10 cellular contexts compared by ENCODE assay signal in the genomic region with DNA sequence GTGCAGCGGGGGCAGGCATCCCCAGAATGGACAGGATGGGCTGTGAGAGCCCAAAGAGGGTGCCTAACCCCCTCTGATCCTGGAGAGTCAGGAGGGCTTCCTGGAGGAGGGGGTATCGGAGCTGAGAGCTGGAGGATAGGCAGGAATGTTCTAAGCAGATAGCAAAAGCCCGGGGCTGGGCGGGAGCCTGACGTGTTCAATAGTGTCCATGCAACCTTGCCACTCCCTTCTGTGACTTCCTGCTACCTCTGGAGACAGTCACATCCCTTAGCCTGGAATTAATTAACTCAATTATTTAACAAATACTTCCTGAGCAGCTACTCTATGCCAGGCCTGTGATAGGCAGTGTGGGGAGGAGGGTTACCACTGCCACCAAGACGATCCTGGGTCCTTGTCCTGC. TPM values are rescaled to one million over a fixed set of nuclear protein-coding genes. Genes with fewer than 3 reads are reported as not detected.
A peak's percentile ranks its signal among the peaks of the same experiment; 100 is the strongest.
DNase-seq lines count a peak whose midpoint lies in the region; ATAC-seq, FAIRE-seq and TF ChIP-seq lines count a peak whose summit lies in the region.
"Had no signal": no experiment of that assay in that cellular context is flagged by ENCODE, and none has a peak within 500 bp of the region (broad histone marks: within the 10 kb centered on the region; RNA-seq: fewer than 3 reads in every experiment).

No MANE protein-coding gene starts in this region.

- POLR2A ChIA-PET in HepG2 (lab: Yijun Ruan, JAX): interaction anchor here (1.1 to 1.5 kb wide), 2 partner anchors 52 to 82 kb away, joined by 4 to 21 read pairs; a partner anchor contains a TSS

- FAIRE-seq in HepG2 (lab: Jason Lieb, UNC): no peak
- FAIRE-seq: GM12892, RCC 7860 had no signal

- H3K9me3 ChIP-seq in HepG2 (ENCODE audit: low read length) (no peaks in the 10 kb centered on the region), right lobe of liver (no peaks in the 10 kb centered on the region), esophagus squamous epithelium (no peaks in the 10 kb centered on the region), prostate gland (no peaks in the 10 kb centered on the region), thyroid gland (no peaks in the 10 kb centered on the region)

- WGBS in HepG2 (ENCODE audit: low lambda C conversion rate): 97% methylated on average over 6 of the region's 6 CpGs
- 94% methylated on average over 2 of the region's 6 CpGs for WGBS in right lobe of liver (ENCODE audit: insufficient coverage, low coverage, low lambda C conversion rate, missing lambda C conversion rate)
- WGBS in esophagus squamous epithelium, 2 donors: 54 to 70% methylated on average over 5 of the region's 6 CpGs
- WGBS in prostate gland: 79% methylated on average over 6 of the region's 6 CpGs
- WGBS in thyroid gland, 2 donors: 89 to 99% methylated on average over 6 of the region's 6 CpGs

- H3K4me3 ChIP-seq in HepG2 (replicated peaks in 1 of 3; ENCODE audit: insufficient read depth in 1 of 3, low read depth in 2 of 3, low read length in 3 of 3) (no peak overlapping the region), right lobe of liver (no peak overlapping the region), esophagus squamous epithelium (no peak overlapping the region), prostate gland (no peak overlapping the region), thyroid gland (replicated peaks in 1 of 3) (no peak overlapping the region)

- H2AFZ ChIP-seq in HepG2 (ENCODE audit: low read length): no peak overlapping the region

- intact Hi-C loops in HepG2 (cut with micrococcal nuclease; ENCODE audit: unreplicated experiment): loop anchor here (5.0 kb wide), 2 partner anchors 67 to 82 kb away; no protein-coding TSS in a partner anchor
- intact Hi-C loops in right lobe of liver (cut with DNase I): loop anchor here (5.0 kb wide), 1 partner anchor 82 kb away; no protein-coding TSS in a partner anchor
- intact Hi-C loops in esophagus squamous epithelium (cut with DNase I): loop anchor here (2.0 kb wide), 1 partner anchor 83 kb away; no protein-coding TSS in a partner anchor
- intact Hi-C loops in prostate gland (cut with DNase I): loop anchor here (2.0 kb wide), 1 partner anchor 83 kb away; no protein-coding TSS in a partner anchor
- intact Hi-C loops in thyroid gland (cut with DNase I): loop anchor here (2.0 kb wide), 1 partner anchor 83 kb away; no protein-coding TSS in a partner anchor

- H3K27me3 ChIP-seq in HepG2 (ENCODE audit: control insufficient read depth in 1 of 2, insufficient read depth in 2 of 2, low read length in 2 of 2) (no peaks in the 10 kb centered on the region), right lobe of liver (no peaks in the 10 kb centered on the region), esophagus squamous epithelium (no peaks in the 10 kb centered on the region), prostate gland (replicated peaks; ENCODE audit: insufficient read depth) (no peaks in the 10 kb centered on the region), thyroid gland (no peaks in the 10 kb centered on the region)

- in situ Hi-C loops in HepG2 (cut with HindIII; ENCODE audit: extremely low pct_ligation_motif_present, low pct_unique_long_range_greater_than_20kb): loop anchor here (5.0 kb wide), 2 partner anchors 57 to 87 kb away; no protein-coding TSS in a partner anchor

- no peak for ATAC-seq in HepG2
- no peak for ATAC-seq in right lobe of liver
- ATAC-seq in GM21529 (IDR thresholded peaks at IDR 0.05; ENCODE audit: unreplicated experiment): no peak

- H3K27ac ChIP-seq in HepG2 (ENCODE audit: extremely low read length, insufficient read depth, low read length): no peak overlapping the region
- H3K27ac ChIP-seq in right lobe of liver: no peak overlapping the region
- H3K27ac ChIP-seq in esophagus squamous epithelium: peak overlapping the region; percentile 83 to 91 (median 88)
- peak overlapping the region; percentile 68 to 75 for H3K27ac ChIP-seq in prostate gland
- H3K27ac ChIP-seq in thyroid gland: no peak overlapping the region

- no peak overlapping the region for H3K4me2 ChIP-seq in HepG2 (ENCODE audit: low read depth, low read length)

- CTCF ChIA-PET in HepG2 (lab: Yijun Ruan, JAX; ENCODE audit: low intra/inter-chr PET ratio, low total read pairs): interaction anchor here (1.2 to 1.7 kb wide), 4 partner anchors 80 to 91 kb away, joined by 3 to 21 read pairs (median 4); no protein-coding TSS in a partner anchor

- no peak for TF ChIP-seq CTCF in HepG2 (CRISPR knock-in tag; IDR thresholded peaks at IDR 0.05)
- TF ChIP-seq CTCF in right lobe of liver (IDR thresholded peaks at IDR 0.05): no peak
- no peak for TF ChIP-seq CTCF in esophagus squamous epithelium (IDR thresholded peaks at IDR 0.05)
- TF ChIP-seq CTCF in prostate gland (IDR thresholded peaks at IDR 0.05): no peak
- TF ChIP-seq CTCF in thyroid gland (IDR thresholded peaks at IDR 0.05): no peak

- TF ChIP-seq EP300 in HepG2 (IDR thresholded peaks at IDR 0.05; ENCODE audit: low read depth in 2 of 2, low read length in 2 of 2) (no peak), HepG2 (CRISPR knock-in tag; IDR thresholded peaks at IDR 0.05; ENCODE audit: borderline replicate concordance) (no peak)

- no peak for TF ChIP-seq RAD21 in HepG2 (CRISPR knock-in tag; IDR thresholded peaks at IDR 0.05)

- BruUV-seq in HepG2 (replicated peaks; lab: Mats Ljungman, UMichigan): no TSS peak

- DNase-seq in HepG2 (ENCODE audit: low spot score): no peak
- no peak for DNase-seq in right lobe of liver
- DNase-seq in esophagus squamous epithelium (lab: John Stamatoyannopoulos, UW): no peak
- no peak for DNase-seq in prostate gland (ENCODE audit: low spot score)
- DNase-seq in thyroid gland: no peak
- DNase-seq in NCI-H345 treated with DMSO at 0.1 percent for 48 hours (lab: John Stamatoyannopoulos, UW; ENCODE audit: unreplicated experiment): no peak
- DNase-seq in NCI-H2081 treated with DMSO at 0.1 percent for 48 hours (lab: John Stamatoyannopoulos, UW): no peak

- H4K20me1 ChIP-seq in HepG2 (ENCODE audit: insufficient read depth, low read length): 0 out of 2 replicates have a peak, but pooled peaks cover 5% of the 10 kb centered on the region

- no peaks in the 10 kb centered on the region for H3K79me2 ChIP-seq in HepG2 (ENCODE audit: insufficient read depth, low read length)

- no peak overlapping the region for H3K9ac ChIP-seq in HepG2 (ENCODE audit: insufficient read depth, low read depth, low read length)

- peaks cover 31% of the 10 kb centered on the region for H3K4me1 ChIP-seq in HepG2 (ENCODE audit: insufficient read depth, low read length)
- peaks cover 0 to 9% (median 2%) of the 10 kb centered on the region in 4 donors for H3K4me1 ChIP-seq in right lobe of liver
- H3K4me1 ChIP-seq in esophagus squamous epithelium: peaks cover 13 to 50% (median 17%) of the 10 kb centered on the region in 3 donors
- H3K4me1 ChIP-seq in prostate gland (replicated peaks): peaks cover 10% of the 10 kb centered on the region
- peaks cover 5 to 6% of the 10 kb centered on the region in 2 donors for H3K4me1 ChIP-seq in thyroid gland

- TF ChIP-seq POLR2A in HepG2 (IDR thresholded peaks at IDR 0.05; ENCODE audit: insufficient read depth in 1 of 2, low read depth in 2 of 2, low read length in 2 of 2) (no peak), right lobe of liver (IDR thresholded peaks at IDR 0.05) (no peak), esophagus squamous epithelium (IDR thresholded peaks at IDR 0.05) (no peak), prostate gland (IDR thresholded peaks at IDR 0.05) (no peak), thyroid gland (IDR thresholded peaks at IDR 0.05) (no peak)

- peaks cover 12 to 33% of the 10 kb centered on the region in 2 experiments for H3K36me3 ChIP-seq in HepG2 (replicated peaks in 1 of 2; ENCODE audit: control insufficient read depth in 1 of 2, insufficient read depth in 2 of 2, low read length in 2 of 2)
- H3K36me3 ChIP-seq in right lobe of liver: peaks cover 0 to 40% (median 11%) of the 10 kb centered on the region in 4 donors
- peaks cover 24 to 78% (median 28%) of the 10 kb centered on the region in 3 donors for H3K36me3 ChIP-seq in esophagus squamous epithelium
- no peaks in the 10 kb centered on the region for H3K36me3 ChIP-seq in prostate gland
- peaks cover 23 to 25% of the 10 kb centered on the region in 2 donors for H3K36me3 ChIP-seq in thyroid gland

RNA-seq across cellular contexts. Expression of a gene that starts 10.9 kb away (rescaled TPM):
- total RNA-seq in HepG2 (2016; rRNA removed; fragmentation: Illumina TruSeq; extraction: Trizol) (86.1 and 94.9 TPM in 2 replicates), right lobe of liver (10 to 100 TPM; 67.2 to 82.6 (median 73.6) TPM), esophagus squamous epithelium (100 to 1,000 TPM in 3 of 4 donors, 10 to 100 TPM in 1; 83.0 to 230 (median 133) TPM), prostate gland (100 to 1,000 TPM; 118 to 141 TPM), thyroid gland (10 to 100 TPM; 29.8 to 98.4 (median 64.1) TPM)
- total RNA-seq in HepG2 (2016; cell fraction: cytosol; rRNA removed; fragmentation: Illumina TruSeq; extraction: Trizol; ENCODE audit: low read depth): 77.4 and 107 TPM in 2 replicates
- 86.7 and 87.8 TPM in 2 replicates for total RNA-seq in HepG2 (2016; cell fraction: insoluble cytoplasmic fraction; rRNA removed; fragmentation: Illumina TruSeq; extraction: Trizol)
- 72.8 and 102 TPM in 2 replicates for total RNA-seq in HepG2 (2016; cell fraction: membrane; rRNA removed; fragmentation: Illumina TruSeq; extraction: Trizol)
- 32.5 and 36.8 TPM in 2 replicates for total RNA-seq in HepG2 (2016; cell fraction: nucleus; rRNA removed; fragmentation: Illumina TruSeq; extraction: Trizol)
- 45.2 and 45.3 TPM in 2 replicates for polyA plus RNA-seq in HepG2 (2011; rRNA removed)
- 60.1 and 80.0 TPM in 2 replicates for polyA plus RNA-seq in HepG2 (2011; cell fraction: cytosol; rRNA removed)
- polyA plus RNA-seq in HepG2 (2011; cell fraction: nucleus; rRNA removed): 24.9 and 30.3 TPM in 2 replicates
- 32.6 and 51.2 TPM in 2 replicates for polyA plus RNA-seq in HepG2 (2012)
- polyA plus RNA-seq in HepG2 (2016; cell fraction: cytosol; fragmentation: Illumina TruSeq; extraction: Trizol; ENCODE audit: low read depth): 104 and 131 TPM in 2 replicates
- 99.5 and 113 TPM in 2 replicates for polyA plus RNA-seq in HepG2 (2016; cell fraction: insoluble cytoplasmic fraction; fragmentation: Illumina TruSeq; extraction: Trizol; ENCODE audit: low read depth)
- 79.5 and 101 TPM in 2 replicates for polyA plus RNA-seq in HepG2 (2016; cell fraction: membrane; fragmentation: Illumina TruSeq; extraction: Trizol; ENCODE audit: low read depth)
- polyA plus RNA-seq in HepG2 (2016; cell fraction: nucleus; fragmentation: Illumina TruSeq; extraction: Trizol; ENCODE audit: insufficient read depth, low read depth): 58.8 and 65.6 TPM in 2 replicates
- polyA minus RNA-seq in HepG2 (2011; rRNA and poly(A)+ RNA removed; ENCODE audit: low replicate concordance): 39.3 and 98.7 TPM in 2 replicates
- polyA minus RNA-seq in HepG2 (2011; cell fraction: cytosol; rRNA and poly(A)+ RNA removed): 20.1 and 31.3 TPM in 2 replicates
- polyA minus RNA-seq in HepG2 (2011; cell fraction: nucleus; rRNA and poly(A)+ RNA removed): 8.5 and 11.1 TPM in 2 replicates

RNA-seq across cellular contexts. Expression of a gene that starts 21.0 kb away (rescaled TPM):
- total RNA-seq in HepG2 (2016; rRNA removed; fragmentation: Illumina TruSeq; extraction: Trizol) (30.1 and 39.9 TPM in 2 replicates), right lobe of liver (10 to 100 TPM; 33.5 to 54.4 (median 47.8) TPM), esophagus squamous epithelium (10 to 100 TPM; 28.6 to 41.6 (median 32.1) TPM), prostate gland (10 to 100 TPM; 56.3 to 75.0 TPM), thyroid gland (10 to 100 TPM; 51.2 to 82.9 (median 67.0) TPM)
- total RNA-seq in HepG2 (2016; cell fraction: cytosol; rRNA removed; fragmentation: Illumina TruSeq; extraction: Trizol; ENCODE audit: low read depth): 7.4 and 8.7 TPM in 2 replicates
- total RNA-seq in HepG2 (2016; cell fraction: insoluble cytoplasmic fraction; rRNA removed; fragmentation: Illumina TruSeq; extraction: Trizol): 30.9 and 34.3 TPM in 2 replicates
- 22.3 and 27.4 TPM in 2 replicates for total RNA-seq in HepG2 (2016; cell fraction: membrane; rRNA removed; fragmentation: Illumina TruSeq; extraction: Trizol)
- 30.0 and 36.8 TPM in 2 replicates for total RNA-seq in HepG2 (2016; cell fraction: nucleus; rRNA removed; fragmentation: Illumina TruSeq; extraction: Trizol)
- 28.3 and 30.2 TPM in 2 replicates for polyA plus RNA-seq in HepG2 (2011; rRNA removed)
- 19.6 and 22.6 TPM in 2 replicates for polyA plus RNA-seq in HepG2 (2011; cell fraction: cytosol; rRNA removed)
- 21.7 and 24.1 TPM in 2 replicates for polyA plus RNA-seq in HepG2 (2011; cell fraction: nucleus; rRNA removed)
- 33.6 and 34.8 TPM in 2 replicates for polyA plus RNA-seq in HepG2 (2012)
- polyA plus RNA-seq in HepG2 (2016; cell fraction: cytosol; fragmentation: Illumina TruSeq; extraction: Trizol; ENCODE audit: low read depth): 1.4 and 1.7 TPM in 2 replicates
- polyA plus RNA-seq in HepG2 (2016; cell fraction: insoluble cytoplasmic fraction; fragmentation: Illumina TruSeq; extraction: Trizol; ENCODE audit: low read depth): 17.7 and 24.1 TPM in 2 replicates
- polyA plus RNA-seq in HepG2 (2016; cell fraction: membrane; fragmentation: Illumina TruSeq; extraction: Trizol; ENCODE audit: low read depth): 3.9 and 5.5 TPM in 2 replicates
- polyA plus RNA-seq in HepG2 (2016; cell fraction: nucleus; fragmentation: Illumina TruSeq; extraction: Trizol; ENCODE audit: insufficient read depth, low read depth): 28.8 and 32.3 TPM in 2 replicates
- 33.9 and 80.3 TPM in 2 replicates for polyA minus RNA-seq in HepG2 (2011; rRNA and poly(A)+ RNA removed; ENCODE audit: low replicate concordance)
- polyA minus RNA-seq in HepG2 (2011; cell fraction: cytosol; rRNA and poly(A)+ RNA removed): 28.8 and 37.8 TPM in 2 replicates
- polyA minus RNA-seq in HepG2 (2011; cell fraction: nucleus; rRNA and poly(A)+ RNA removed): 41.6 and 55.4 TPM in 2 replicates

RNA-seq across cellular contexts. Expression of a gene that starts 51.4 kb away (rescaled TPM):
- total RNA-seq in HepG2 (2016; rRNA removed; fragmentation: Illumina TruSeq; extraction: Trizol) (62.9 and 120 TPM in 2 replicates), right lobe of liver (1 to 10 TPM; 1.8 to 8.0 (median 4.4) TPM), esophagus squamous epithelium (100 to 1,000 TPM in 3 of 4 donors, 10 to 100 TPM in 1; 97.3 to 156 (median 114) TPM), prostate gland (100 to 1,000 TPM; 122 to 214 TPM), thyroid gland (10 to 100 TPM in 3 of 4 donors, 1 to 10 TPM in 1; 9.3 to 18.5 (median 11.8) TPM)
- 32.1 and 33.8 TPM in 2 replicates for total RNA-seq in HepG2 (2016; cell fraction: cytosol; rRNA removed; fragmentation: Illumina TruSeq; extraction: Trizol; ENCODE audit: low read depth)
- total RNA-seq in HepG2 (2016; cell fraction: insoluble cytoplasmic fraction; rRNA removed; fragmentation: Illumina TruSeq; extraction: Trizol): 60.0 and 120 TPM in 2 replicates
- total RNA-seq in HepG2 (2016; cell fraction: membrane; rRNA removed; fragmentation: Illumina TruSeq; extraction: Trizol): 66.6 and 68.6 TPM in 2 replicates
- total RNA-seq in HepG2 (2016; cell fraction: nucleus; rRNA removed; fragmentation: Illumina TruSeq; extraction: Trizol): 104 and 128 TPM in 2 replicates
- polyA plus RNA-seq in HepG2 (2011; rRNA removed): 159 and 209 TPM in 2 replicates
- polyA plus RNA-seq in HepG2 (2011; cell fraction: cytosol; rRNA removed): 144 and 165 TPM in 2 replicates
- 113 and 131 TPM in 2 replicates for polyA plus RNA-seq in HepG2 (2011; cell fraction: nucleus; rRNA removed)
- 119 and 235 TPM in 2 replicates for polyA plus RNA-seq in HepG2 (2012)
- 34.6 and 34.8 TPM in 2 replicates for polyA plus RNA-seq in HepG2 (2016; cell fraction: cytosol; fragmentation: Illumina TruSeq; extraction: Trizol; ENCODE audit: low read depth)
- 74.0 and 78.9 TPM in 2 replicates for polyA plus RNA-seq in HepG2 (2016; cell fraction: insoluble cytoplasmic fraction; fragmentation: Illumina TruSeq; extraction: Trizol; ENCODE audit: low read depth)
- polyA plus RNA-seq in HepG2 (2016; cell fraction: membrane; fragmentation: Illumina TruSeq; extraction: Trizol; ENCODE audit: low read depth): 51.1 and 55.4 TPM in 2 replicates
- polyA plus RNA-seq in HepG2 (2016; cell fraction: nucleus; fragmentation: Illumina TruSeq; extraction: Trizol; ENCODE audit: insufficient read depth, low read depth): 197 and 219 TPM in 2 replicates
- polyA minus RNA-seq in HepG2 (2011; rRNA and poly(A)+ RNA removed; ENCODE audit: low replicate concordance): 282 and 502 TPM in 2 replicates
- polyA minus RNA-seq in HepG2 (2011; cell fraction: cytosol; rRNA and poly(A)+ RNA removed): 101 and 104 TPM in 2 replicates
- 52.3 and 68.3 TPM in 2 replicates for polyA minus RNA-seq in HepG2 (2011; cell fraction: nucleus; rRNA and poly(A)+ RNA removed)

Comparison
In these comparisons a context has a peak if more than half of its experiments do, and no peak if none do; other contexts are left out.
1. H3K27ac ChIP-seq: peak in esophagus squamous epithelium (4 of 4) and prostate gland (2 of 2); none in HepG2 (single experiment), right lobe of liver (0 of 3) and thyroid gland (0 of 3).